8 cellular contexts compared by ENCODE assay signal in the genomic region with DNA sequence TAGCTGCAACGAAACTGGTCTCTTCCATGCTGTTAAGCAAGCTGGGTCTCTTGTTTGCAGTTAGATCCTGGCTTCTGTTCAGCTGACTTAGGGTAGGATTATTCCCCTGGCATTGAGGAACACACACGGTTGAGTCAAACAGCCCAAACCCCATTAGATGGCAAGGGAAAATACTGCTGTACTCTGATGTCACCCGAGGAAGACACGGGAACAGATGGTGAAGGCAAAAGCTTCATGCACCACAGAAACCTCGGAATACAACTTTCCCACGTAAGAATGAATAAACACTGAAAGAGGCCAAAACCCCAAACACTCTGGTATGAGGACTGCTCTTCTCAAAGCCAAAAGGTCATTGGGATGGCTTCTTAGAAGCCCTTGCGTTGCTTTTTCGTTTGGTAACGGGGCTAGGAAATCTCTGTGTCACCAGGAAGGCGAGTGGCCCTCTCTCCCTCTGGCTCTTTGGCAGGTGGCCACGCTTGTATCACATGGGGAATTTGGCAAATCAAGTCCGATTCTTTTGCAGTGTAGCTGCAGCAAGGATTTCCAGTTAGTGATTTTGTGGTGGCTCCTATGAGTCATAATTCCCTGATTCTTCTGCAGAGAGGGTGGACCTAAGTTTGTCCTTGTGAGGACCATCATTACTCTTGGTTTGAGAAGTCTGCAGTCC. TPM values are rescaled to one million over a fixed set of nuclear protein-coding genes. Genes with fewer than 3 reads are reported as not detected.
DNase-seq lines count a peak whose midpoint lies in the region; FAIRE-seq and TF ChIP-seq lines count a peak whose summit lies in the region.

No MANE protein-coding gene starts in this region.

- H3K4me3 ChIP-seq in stomach, result peak overlapping the region; percentile 24 to 46 (median 32)

- no peak for FAIRE-seq in D721Med (lab: Jason Lieb, UNC)

- H3K27ac ChIP-seq in stomach, result peak overlapping the region; percentile 60 to 83 (median 81)

- TF ChIP-seq CTCF in stomach (IDR thresholded peaks at IDR 0.05) (no peak), D721Med (IDR thresholded peaks at IDR 0.05; ENCODE audit: insufficient read depth, missing control alignments) (no peak)

- no peaks in the 10 kb centered on the region for H3K27me3 ChIP-seq in stomach

- no peaks in the 10 kb centered on the region for H3K36me3 ChIP-seq in stomach

- H3K4me1 ChIP-seq in stomach, result peaks cover 8 to 60% (median 35%) of the 10 kb centered on the region in 4 donors

- DNase-seq in SHP77 (lab: John Stamatoyannopoulos, UW), result peak; percentile 53 to 60
- no peak for DNase-seq in SHP77 treated with DMSO at 0.1 percent for 48 hours (lab: John Stamatoyannopoulos, UW)
- peak; percentile 62 for DNase-seq in MV-4-11 (lab: John Stamatoyannopoulos, UW)
- DNase-seq in astrocyte of the hippocampus (ENCODE audit: low read depth, low spot score), result peak; percentile 95
- DNase-seq in hippocampal formation (lab: John Stamatoyannopoulos, UW), result peak; percentile 38 to 62
- peak; percentile 92 for DNase-seq in stomach
- no peak for DNase-seq in D721Med (ENCODE audit: insufficient read length, low spot score)
- DNase-seq in HT-29 (ENCODE audit: low spot score), result no peak

- WGBS in stomach, 5 donors, result 4 to 23% (median 7%) methylated on average over 12 of the region's 12 CpGs

- H3K9me3 ChIP-seq in stomach, result no peaks in the 10 kb centered on the region

- intact Hi-C loops in stomach (cut with DNase I; ENCODE audit: low total_unique reads), result no loop called here

- TF ChIP-seq EP300 in stomach (IDR thresholded peaks at IDR 0.05), result no peak

- TF ChIP-seq POLR2A in stomach (IDR thresholded peaks at IDR 0.05), result peak in 1 of 4 donors; percentile 66

RNA-seq across cellular contexts. Expression of gene LYST, which starts 16.7 kb away (rescaled TPM):
- 10 to 100 TPM in 4 of 5 donors, 1 to 10 TPM in 1; 1.7 to 95.6 (median 37.3) TPM for total RNA-seq in stomach
- polyA plus RNA-seq in stomach, result 1 to 10 TPM; 4.9 to 8.6 (median 5.5) TPM
- total RNA-seq in HT-29 (2014; rRNA removed; shearing (Covaris generic)), result 0.57 and 1.0 TPM in 2 replicates

Comparison
In these comparisons a context has a peak if more than half of its experiments do, and no peak if none do; other contexts are left out.
1. DNase-seq: peak in SHP77 (2 of 2), MV-4-11 (single experiment), astrocyte of the hippocampus (single experiment), hippocampal formation (2 of 2) and stomach (single experiment); none in SHP77 treated with DMSO at 0.1 percent for 48 hours (single experiment), D721Med (single experiment) and HT-29 (single experiment).